Comparison of ENCODE assay signal across 26 cellular contexts in the genomic region with DNA sequence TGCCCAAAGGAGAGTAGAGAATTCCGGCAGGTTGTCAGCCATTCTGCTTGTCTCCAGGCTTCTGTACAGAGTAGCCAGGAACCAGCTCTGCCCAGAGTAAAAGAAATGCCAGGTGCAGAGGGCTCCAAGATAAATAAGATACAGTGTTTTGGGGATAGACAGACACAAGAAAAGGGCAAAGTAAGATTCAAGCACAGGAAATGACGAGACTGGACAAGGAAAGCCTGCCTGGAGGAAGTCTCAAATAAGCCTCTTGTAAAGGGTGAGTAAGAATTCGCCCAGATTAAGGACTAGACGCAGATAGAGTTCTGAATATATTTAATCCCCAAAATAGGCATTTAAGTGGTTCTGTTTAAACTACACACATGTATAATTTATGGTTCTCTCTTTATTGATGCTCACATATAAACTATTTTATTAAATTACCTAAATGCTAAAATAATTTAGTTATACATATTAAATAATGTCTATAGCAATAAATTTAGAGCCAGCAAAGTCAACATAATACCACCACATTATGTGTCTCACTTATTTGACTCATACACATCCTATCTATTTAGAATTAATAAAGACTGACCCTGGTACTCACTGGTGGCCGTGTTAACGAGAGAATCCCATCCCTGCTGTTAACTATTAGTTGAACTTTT.
DNase-seq lines count a peak whose midpoint lies in the region; ATAC-seq and TF ChIP-seq lines count a peak whose summit lies in the region.
"Had no signal": no experiment of that assay in that cellular context is flagged by ENCODE, and none has a peak within 500 bp of the region (broad histone marks: within the 10 kb centered on the region; RNA-seq: fewer than 3 reads in every experiment).

No MANE protein-coding gene starts in this region.

- H3K27me3 ChIP-seq in heart left ventricle (no peaks in the 10 kb centered on the region), tibial nerve (no peaks in the 10 kb centered on the region), BE2C (no peaks in the 10 kb centered on the region)
- H3K27me3 ChIP-seq: adrenal gland, cardiac muscle cell, neutrophil, upper lobe of right lung had no signal

- no peaks in the 10 kb centered on the region for H3K9me3 Mint-ChIP-seq in osteocyte (ENCODE audit: unreplicated experiment)
- H3K9me3 Mint-ChIP-seq: activated B cell treated with CpG ODN at 0.5 μM for 24 hours; activated CD4-positive, alpha-beta memory T cell treated with anti-CD3 and anti-CD28 coated beads for 36 hours had no signal

- H3K27me3 Mint-ChIP-seq in osteocyte (ENCODE audit: unreplicated experiment) = no peaks in the 10 kb centered on the region
- H3K27me3 Mint-ChIP-seq: activated B cell treated with CpG ODN at 0.5 μM for 24 hours; activated CD4-positive, alpha-beta memory T cell treated with anti-CD3 and anti-CD28 coated beads for 36 hours had no signal

- peak overlapping the region in 7 of 12 donors; percentile 8 to 59 (median 11) for H3K27ac ChIP-seq in heart left ventricle
- peak overlapping the region in 3 of 4 donors; percentile 25 to 83 (median 79) for H3K27ac ChIP-seq in tibial nerve
- H3K27ac ChIP-seq: cardiac muscle cell, lower lobe of right lung, neutrophil, upper lobe of right lung had no signal

- WGBS in heart left ventricle, 4 donors = 50 to 79% (median 58%) methylated on average over 6 of the region's 6 CpGs
- WGBS in tibial nerve, 2 donors = 39 to 42% methylated on average over 6 of the region's 6 CpGs

- TF ChIP-seq CTCF in heart left ventricle (IDR thresholded peaks at IDR 0.05) (no peak), epithelial cell of esophagus (IDR thresholded peaks at IDR 0.05; ENCODE audit: insufficient read depth, low read depth, low read length, missing control alignments) (no peak), osteocyte (IDR thresholded peaks at IDR 0.05) (no peak), tibial nerve (IDR thresholded peaks at IDR 0.05) (no peak), BE2C (IDR thresholded peaks at IDR 0.05; ENCODE audit: low read depth, low read length) (no peak)

- H3K36me3 ChIP-seq in heart left ventricle = peaks cover 0 to 39% (median 23%) of the 10 kb centered on the region in 9 donors
- H3K36me3 ChIP-seq in tibial nerve = peaks cover 0 to 9% (median 0%) of the 10 kb centered on the region in 3 donors
- peaks cover 3% of the 10 kb centered on the region for H3K36me3 ChIP-seq in BE2C
- H3K36me3 ChIP-seq: cardiac muscle cell, neutrophil had no signal

- H3K9me3 ChIP-seq in heart left ventricle (no peaks in the 10 kb centered on the region), tibial nerve (no peaks in the 10 kb centered on the region), BE2C (no peaks in the 10 kb centered on the region)
- H3K9me3 ChIP-seq: adrenal gland, lower lobe of right lung, neutrophil, upper lobe of right lung had no signal

- DNase-seq in heart left ventricle = no peak
- DNase-seq in left ventricle myocardium superior = no peak
- peak; percentile 40 for DNase-seq in epithelial cell of esophagus (ENCODE audit: low read depth)
- DNase-seq in osteocyte (ENCODE audit: extremely low spot score, unreplicated experiment) = no peak
- DNase-seq in tibial nerve (ENCODE audit: low spot score in 2 of 2) = no peak
- no peak for DNase-seq in BE2C
- DNase-seq in Ammon's horn (ENCODE audit: low spot score) = no peak
- DNase-seq in HuH-7 (ENCODE audit: low spot score) = no peak
- DNase-seq: 8988T; activated B cell treated with CpG ODN at 0.5 μM for 24 hours; activated CD4-positive, alpha-beta memory T cell treated with anti-CD3 and anti-CD28 coated beads for 36 hours; activated gamma-delta T cell treated with Interleukin-2 at 50 U/mL for 16 hours; adrenal gland; KG1; lower lobe of right lung; NCI-H1694; NCI-H2171; NCI-H524 treated with DMSO at 0.1 percent for 48 hours; RPMI8226; stimulated activated CD4-positive, alpha-beta T cell treated with anti-CD3 and anti-CD28 coated beads, Interleukin-4, amount 100 ng/mL, for 24 hours; stimulated activated naive CD4-positive, alpha-beta T cell treated with Interleukin-2 at 50 U/mL for 16 hours; T1000; upper lobe of right lung had no signal

- intact Hi-C loops in heart left ventricle (cut with DNase I) = loop anchor here in 4 of 10 donors (5.0 to 10.0 kb wide), 3 partner anchors 61 to 108 kb away; no protein-coding TSS in a partner anchor
- intact Hi-C loops in left ventricle myocardium superior (cut with micrococcal nuclease) = no loop called here

- peaks cover 26% of the 10 kb centered on the region for H3K4me1 Mint-ChIP-seq in osteocyte (ENCODE audit: unreplicated experiment)
- H3K4me1 Mint-ChIP-seq: activated B cell treated with CpG ODN at 0.5 μM for 24 hours had no signal

- H3K4me1 ChIP-seq in heart left ventricle = peaks cover 7 to 80% (median 43%) of the 10 kb centered on the region in 12 donors
- peaks cover 0 to 88% (median 38%) of the 10 kb centered on the region in 4 donors for H3K4me1 ChIP-seq in tibial nerve
- peaks cover 9% of the 10 kb centered on the region for H3K4me1 ChIP-seq in BE2C

- ATAC-seq in heart left ventricle (no peak), left ventricle myocardium superior (no peak)
- ATAC-seq: HCT116, lower lobe of right lung, upper lobe of right lung had no signal

- H3K36me3 Mint-ChIP-seq in osteocyte (ENCODE audit: unreplicated experiment) = peaks cover 12% of the 10 kb centered on the region

- peak overlapping the region; percentile 20 for H3K27ac Mint-ChIP-seq in osteocyte (ENCODE audit: unreplicated experiment)
- H3K27ac Mint-ChIP-seq: activated B cell treated with CpG ODN at 0.5 μM for 24 hours; activated CD4-positive, alpha-beta memory T cell treated with anti-CD3 and anti-CD28 coated beads for 36 hours had no signal

- TF ChIP-seq POLR2A in heart left ventricle (IDR thresholded peaks at IDR 0.05) (no peak), tibial nerve (IDR thresholded peaks at IDR 0.05) (no peak)

- TF ChIP-seq EP300 in tibial nerve (IDR thresholded peaks at IDR 0.05) = no peak

- H3K4me3 Mint-ChIP-seq in osteocyte (ENCODE audit: unreplicated experiment) = no peak overlapping the region
- H3K4me3 Mint-ChIP-seq: activated B cell treated with CpG ODN at 0.5 μM for 24 hours; activated CD4-positive, alpha-beta memory T cell treated with anti-CD3 and anti-CD28 coated beads for 36 hours had no signal

- H3K4me3 ChIP-seq in heart left ventricle (no peak overlapping the region), epithelial cell of esophagus (ENCODE audit: low read length) (no peak overlapping the region), tibial nerve (no peak overlapping the region), BE2C (ENCODE audit: low read depth, low read length) (no peak overlapping the region)
- H3K4me3 ChIP-seq: adrenal gland, cardiac muscle cell, lower lobe of right lung, upper lobe of right lung had no signal
